In genomic region chr18:24704921-24705620, GRCh38 we compare ENCODE assay signal across 16 cellular contexts.
A peak's percentile ranks its signal among the peaks of the same experiment; 100 is the strongest.
DNase-seq lines count a peak whose midpoint lies in the region; ATAC-seq and TF ChIP-seq lines count a peak whose summit lies in the region.
"Had no signal": no experiment of that assay in that cellular context is flagged by ENCODE, and none has a peak within 500 bp of the region (broad histone marks: within the 10 kb centered on the region; RNA-seq: fewer than 3 reads in every experiment).

No MANE protein-coding gene starts in this region.

- TF ChIP-seq CTCF in fibroblast of lung (conservative IDR thresholded peaks at IDR 0.05 in 1 of 2, IDR thresholded peaks at IDR 0.05 in 1 of 2; ENCODE audit: low read depth in 1 of 2, low read length in 2 of 2) = no peak

- H3K4me1 ChIP-seq in fibroblast of lung (ENCODE audit: control insufficient read depth, extremely low read depth, insufficient read depth, low read length) = peaks cover 5% of the 10 kb centered on the region
- H3K4me1 ChIP-seq: pancreas, suprapubic skin had no signal

- H3K27ac ChIP-seq in fibroblast of lung (ENCODE audit: insufficient read depth, low read length) = peak overlapping the region; percentile 57
- H3K27ac ChIP-seq: pancreas, suprapubic skin had no signal

- H3K9me3 ChIP-seq in fibroblast of lung (ENCODE audit: control insufficient read depth, insufficient read depth, low read depth, low read length) = no peaks in the 10 kb centered on the region
- H3K9me3 ChIP-seq: pancreas, suprapubic skin had no signal

- H3K79me2 ChIP-seq in fibroblast of lung (ENCODE audit: control insufficient read depth, insufficient read depth, low read length) = no peaks in the 10 kb centered on the region

- no peaks in the 10 kb centered on the region for H3K27me3 ChIP-seq in fibroblast of lung (ENCODE audit: control insufficient read depth, insufficient read depth, low read length)
- H3K27me3 ChIP-seq: pancreas, suprapubic skin had no signal

- H3K4me3 ChIP-seq in fibroblast of lung (replicated peaks in 1 of 4; ENCODE audit: control extremely low read depth in 1 of 4, insufficient read depth in 1 of 4, low read depth in 3 of 4, low read length in 4 of 4) = no peak overlapping the region
- H3K4me3 ChIP-seq: pancreas, suprapubic skin had no signal

- no peak overlapping the region for H3K9ac ChIP-seq in fibroblast of lung (ENCODE audit: insufficient read depth, low read length)

- no peaks in the 10 kb centered on the region for H3K36me3 ChIP-seq in fibroblast of lung (ENCODE audit: control insufficient read depth, insufficient read depth, low read length)
- H3K36me3 ChIP-seq: pancreas, suprapubic skin had no signal

- H3K4me2 ChIP-seq in fibroblast of lung (ENCODE audit: extremely low read depth, insufficient read depth, low read length) = peak overlapping the region; percentile 91

- DNase-seq in NCI-H82 (lab: John Stamatoyannopoulos, UW) = peak; percentile 15
- DNase-seq in NCI-H82 treated with DMSO at 0.1 percent for 48 hours (lab: John Stamatoyannopoulos, UW; ENCODE audit: unreplicated experiment) = no peak
- DNase-seq in NCI-H345 (lab: John Stamatoyannopoulos, UW) = peak; percentile 73
- DNase-seq in fibroblast of lung (ENCODE audit: low read depth in 2 of 2) = peak; percentile 36 to 81
- DNase-seq: activated CD4-positive, alpha-beta T cell treated with anti-CD3 and anti-CD28 coated beads for 36 hours; activated T-cell treated with anti-CD3 and anti-CD28 coated beads, Interleukin-2, amount 50 U/mL, for 4 hours; Kasumi-1; midbrain; NCI-H226; pancreas; T-helper 1 cell had no signal

- no peak overlapping the region for H2AFZ ChIP-seq in fibroblast of lung (ENCODE audit: low read length)

- H4K20me1 ChIP-seq in fibroblast of lung (ENCODE audit: control insufficient read depth, extremely low read depth, insufficient read depth, low read length) = no peaks in the 10 kb centered on the region

- ATAC-seq in HG03135 (IDR thresholded peaks at IDR 0.05; ENCODE audit: unreplicated experiment) (no peak), GM21737 (IDR thresholded peaks at IDR 0.05; ENCODE audit: unreplicated experiment) (no peak), GM18517 (IDR thresholded peaks at IDR 0.05; ENCODE audit: unreplicated experiment) (no peak), GM21381 (IDR thresholded peaks at IDR 0.05; ENCODE audit: unreplicated experiment) (no peak)
- ATAC-seq: activated CD4-positive, alpha-beta T cell treated with anti-CD3 and anti-CD28 coated beads for 36 hours; activated T-cell treated with anti-CD3 and anti-CD28 coated beads, Interleukin-2, amount 50 U/mL, for 4 hours; pancreas had no signal
